6 cellular contexts compared by ENCODE assay signal in genomic region chr6:155587817-155588216, GRCh38.
"Had no signal": no experiment of that assay in that cellular context is flagged by ENCODE, and none has a peak within 500 bp of the region (broad histone marks: within the 10 kb centered on the region; RNA-seq: fewer than 3 reads in every experiment).

No MANE protein-coding gene starts in this region.

- H3K9ac ChIP-seq: KMS-11 had no signal

- H3K27ac ChIP-seq: HL-60, KMS-11 had no signal

- FAIRE-seq: HTR-8/SVneo had no signal

- H3K4me2 ChIP-seq: KMS-11 had no signal

- DNase-seq: IMR-90, KBM-7, KG1 had no signal
